In genomic region chr2:38603402-38604265, GRCh38 we compare ENCODE assay signal across 8 cellular contexts. TPM values are rescaled to one million over a fixed set of nuclear protein-coding genes. Genes with fewer than 3 reads are reported as not detected.
DNase-seq lines count a peak whose midpoint lies in the region; ATAC-seq and TF ChIP-seq lines count a peak whose summit lies in the region.

No MANE protein-coding gene starts in this region.

- H3K4me2 ChIP-seq in IMR-90 (ENCODE audit: low read depth, low read length) (peak overlapping the region; percentile 91), OCI-LY1 (ENCODE audit: low read length) (peak overlapping the region; percentile 91)

- H3K4me1 ChIP-seq in BE2C = peaks cover 10% of the 10 kb centered on the region
- peaks cover 5% of the 10 kb centered on the region; the same call in 1 of the 2 replicates for H3K4me1 ChIP-seq in IMR-90 (ENCODE audit: control insufficient read depth, insufficient read depth, low read length)
- peaks cover 27% of the 10 kb centered on the region for H3K4me1 ChIP-seq in OCI-LY1 (ENCODE audit: insufficient read depth, low read length, severe bottlenecking)
- H3K4me1 ChIP-seq in esophagus (ENCODE audit: control insufficient read depth in 2 of 2, insufficient read depth in 2 of 2, low read length in 1 of 2) = peaks cover 0 to 3% of the 10 kb centered on the region in 2 donors
- H3K4me1 ChIP-seq in mucosa of stomach (ENCODE audit: control insufficient read depth, insufficient read depth, low read length) = peaks cover 6% of the 10 kb centered on the region

- H3K4me3 ChIP-seq in BE2C (ENCODE audit: low read depth, low read length) = peak overlapping the region; percentile 70
- H3K4me3 ChIP-seq in IMR-90 (ENCODE audit: insufficient read depth, low read depth, low read length) = peak overlapping the region; percentile 61
- peak overlapping the region; percentile 70 for H3K4me3 ChIP-seq in OCI-LY1 (ENCODE audit: low read depth, low read length, poor library complexity, severe bottlenecking)
- peak overlapping the region; percentile 84 to 93 for H3K4me3 ChIP-seq in esophagus (ENCODE audit: low read depth in 1 of 2, low read length in 2 of 2)
- H3K4me3 ChIP-seq in mucosa of stomach (ENCODE audit: low read length) = peak overlapping the region; percentile 71

- H3K9me2 ChIP-seq in OCI-LY1 (ENCODE audit: low read depth, low read length) = no peaks in the 10 kb centered on the region

- intact Hi-C loops in IMR-90 (cut with micrococcal nuclease) = loop anchor here (1.0 kb wide), 1 partner anchor 123 kb away; no protein-coding TSS in a partner anchor

- TF ChIP-seq RAD21 in IMR-90 (IDR thresholded peaks at IDR 0.05; ENCODE audit: low read length) = peak; percentile 72

- no peak overlapping the region for H4K5ac ChIP-seq in IMR-90 (ENCODE audit: low read depth, low read length)

- peak overlapping the region; percentile 91 for H2AFZ ChIP-seq in IMR-90 (replicated peaks; ENCODE audit: low read length, poor library complexity)
- H2AFZ ChIP-seq in OCI-LY1 (ENCODE audit: low read length) = peak overlapping the region; percentile 73

- peak overlapping the region; percentile 62; the same call in 1 of the 2 replicates for H3K23ac ChIP-seq in IMR-90 (ENCODE audit: low read depth, low read length)

- in situ Hi-C loops in IMR-90 (cut with MboI; ENCODE audit: low sequenced_read_pairs) = loop anchor here (5.0 kb wide), 1 partner anchor 119 kb away; no protein-coding TSS in a partner anchor

- no TSS peak for BruUV-seq in IMR-90 (replicated peaks; lab: Mats Ljungman, UMichigan)

- H3K18ac ChIP-seq in IMR-90 (ENCODE audit: low read depth, low read length) = no peak overlapping the region

- CTCF ChIA-PET in IMR-90 (lab: Yijun Ruan, JAX) = interaction anchor here (0.6 to 1.6 kb wide), 8 partner anchors 10 to 123 kb away, joined by 3 to 5 read pairs (median 3); no protein-coding TSS in a partner anchor

- H2BK5ac ChIP-seq in IMR-90 (ENCODE audit: low read depth, low read length, poor library complexity, severe bottlenecking) = peak overlapping the region; percentile 23

- TF ChIP-seq CTCF in BE2C (IDR thresholded peaks at IDR 0.05; ENCODE audit: low read depth, low read length) (peak; percentile 97), IMR-90 (conservative IDR thresholded peaks at IDR 0.05; ENCODE audit: low read depth, low read length) (peak; percentile 84), OCI-LY1 (IDR thresholded peaks at IDR 0.05; ENCODE audit: low read length) (peak; percentile 96)

- H3K79me1 ChIP-seq in IMR-90 (ENCODE audit: low read depth in 1 of 2, low read length in 2 of 2) = peaks cover 0 to 16% of the 10 kb centered on the region in 2 experiments; a peak in 2 of 4 replicates

- no peaks in the 10 kb centered on the region for H3K9me1 ChIP-seq in IMR-90 (ENCODE audit: insufficient read depth, low read length)

- 0 out of 2 replicates have a peak overlapping the region, but pooled peaks have one; percentile 9 for H4K91ac ChIP-seq in IMR-90 (ENCODE audit: insufficient read depth, low read depth, low read length)

- H2BK20ac ChIP-seq in IMR-90 (ENCODE audit: low read depth, low read length) = no peak overlapping the region

- DNase-seq in BE2C = peak; percentile 87
- peak; percentile 76 for DNase-seq in IMR-90
- DNase-seq in activated T-cell treated with anti-CD3 and anti-CD28 coated beads for 24 hours (ENCODE audit: low read depth) = peak; percentile 78
- peak; percentile 86 for DNase-seq in stimulated activated CD8-positive, alpha-beta memory T cell treated with anti-CD3 and anti-CD28 coated beads, Interleukin-4, amount 100 ng/mL, for 48 hours

- peaks cover 24% of the 10 kb centered on the region for H4K20me1 ChIP-seq in IMR-90 (ENCODE audit: insufficient read depth, low read length)
- no peaks in the 10 kb centered on the region for H4K20me1 ChIP-seq in OCI-LY1 (ENCODE audit: insufficient read depth, low read length)

- H3K27ac ChIP-seq in IMR-90 (ENCODE audit: insufficient read depth, low read length) (peak overlapping the region; percentile 52), OCI-LY1 (ENCODE audit: low read depth, low read length, poor library complexity, severe bottlenecking) (no peak overlapping the region), esophagus (ENCODE audit: low read depth in 2 of 2, low read length in 1 of 2) (peak overlapping the region; percentile 78 to 98)

- H3K4ac ChIP-seq in IMR-90 (ENCODE audit: low read depth, low read length) = no peak overlapping the region

- POLR2A ChIA-PET in IMR-90 (lab: Charles Lee; ENCODE audit: unreplicated experiment) = no interaction called here

- H3K9me3 ChIP-seq in BE2C = no peaks in the 10 kb centered on the region
- H3K9me3 ChIP-seq in IMR-90 (ENCODE audit: control insufficient read depth, insufficient read depth, low read length) = no peaks in the 10 kb centered on the region
- H3K9me3 ChIP-seq in OCI-LY1 (ENCODE audit: low read length) = no peaks in the 10 kb centered on the region; the same call in 1 of the 2 replicates
- H3K9me3 ChIP-seq in esophagus (ENCODE audit: control insufficient read depth in 2 of 2, insufficient read depth in 1 of 2, low read depth in 1 of 2, low read length in 1 of 2) = no peaks in the 10 kb centered on the region
- H3K9me3 ChIP-seq in mucosa of stomach (ENCODE audit: control insufficient read depth, low read length) = no peaks in the 10 kb centered on the region

- H3K27me3 ChIP-seq in BE2C (no peaks in the 10 kb centered on the region), IMR-90 (ENCODE audit: control insufficient read depth, insufficient read depth, low read length) (no peaks in the 10 kb centered on the region), OCI-LY1 (ENCODE audit: insufficient read depth, low read length) (no peaks in the 10 kb centered on the region; the same call in 1 of the 2 replicates), esophagus (ENCODE audit: control insufficient read depth in 1 of 2, insufficient read depth in 2 of 2, low read length in 2 of 2) (no peaks in the 10 kb centered on the region), mucosa of stomach (ENCODE audit: control insufficient read depth, insufficient read depth, low read length) (no peaks in the 10 kb centered on the region)

- H3K36me3 ChIP-seq in BE2C (no peaks in the 10 kb centered on the region), IMR-90 (ENCODE audit: control insufficient read depth, insufficient read depth, low read length) (no peaks in the 10 kb centered on the region), OCI-LY1 (ENCODE audit: insufficient read depth, low read length) (no peaks in the 10 kb centered on the region), esophagus (ENCODE audit: control insufficient read depth in 2 of 2, insufficient read depth in 2 of 2, low read length in 1 of 2) (no peaks in the 10 kb centered on the region), mucosa of stomach (ENCODE audit: control insufficient read depth, insufficient read depth, low read length) (no peaks in the 10 kb centered on the region)

- ATAC-seq in GM19438 (IDR thresholded peaks at IDR 0.05; ENCODE audit: low read depth, unreplicated experiment) (peak; percentile 39), IMR-90 (ENCODE audit: low read depth) (peak; percentile 52)

- H3K56ac ChIP-seq in IMR-90 (ENCODE audit: extremely low read depth, insufficient read depth, low read length) = no peak overlapping the region

- no peak overlapping the region for H2BK15ac ChIP-seq in IMR-90 (ENCODE audit: low read depth, low read length)

- no peak overlapping the region; the same call in 1 of the 2 replicates for H3K14ac ChIP-seq in IMR-90 (replicated peaks; ENCODE audit: low read depth, low read length)

- peak overlapping the region; percentile 47; the same call in 1 of the 2 replicates for H3K9ac ChIP-seq in IMR-90 (ENCODE audit: low read depth, low read length)
- H3K9ac ChIP-seq in OCI-LY1 (ENCODE audit: low read length) = peak overlapping the region; percentile 53; the same call in 1 of the 2 replicates
- peak overlapping the region; percentile 63 for H3K9ac ChIP-seq in mucosa of stomach (ENCODE audit: low read length)

- peak overlapping the region; percentile 6 for H2AK9ac ChIP-seq in IMR-90 (replicated peaks; ENCODE audit: low read depth, low read length, poor library complexity)

- TF ChIP-seq POLR2A in IMR-90 (IDR thresholded peaks at IDR 0.05; ENCODE audit: low read depth, low read length) = no peak

- no peak overlapping the region for H4K8ac ChIP-seq in IMR-90 (ENCODE audit: low read depth in 2 of 2, low read length in 2 of 2)

- no peak overlapping the region for H2BK120ac ChIP-seq in IMR-90 (ENCODE audit: low read depth, low read length)

- H3F3A ChIP-seq in OCI-LY1 (ENCODE audit: insufficient read depth, low read length) = no peaks in the 10 kb centered on the region

- H3K79me2 ChIP-seq in OCI-LY1 (ENCODE audit: insufficient read depth, low read length) = no peaks in the 10 kb centered on the region

- 19% methylated on average over 18 of the region's 23 CpGs; no CpG with 5 or more reads in 1 of the 2 experiments for WGBS in IMR-90 (ENCODE audit: extremely low coverage in 2 of 2, insufficient read length in 1 of 2), 2 experiments
- WGBS in esophagus, 2 donors = 18 to 19% methylated on average over 23 of the region's 23 CpGs

- H2AK5ac ChIP-seq in IMR-90 (ENCODE audit: low read depth, low read length) = no peak overlapping the region

- dilution Hi-C loops in IMR-90 (cut with HindIII; ENCODE audit: low sequenced_read_pairs, unreplicated experiment) = no loop called here

TF ChIP-seq in IMR-90, 13 proteins besides CTCF, POLR2A, EP300 and RAD21:
- TF ChIP-seq SMC3 (IDR thresholded peaks at IDR 0.05; ENCODE audit: low read depth, low read length) (peak; percentile 70), CEBPB (IDR thresholded peaks at IDR 0.05; ENCODE audit: low read depth, low read length) (no peak)
TF ChIP-seq in IMR-90: peak in this region for 1.

RNA-seq across cellular contexts. Expression of gene HNRNPLL, which starts 0.9 kb away (rescaled TPM):
- polyA plus RNA-seq in BE2C (2012; ENCODE audit: insufficient read depth, insufficient read length, low read depth) = 22.4 TPM
- total RNA-seq in IMR-90 (2012; rRNA removed) = 49.2 and 53.1 TPM in 2 replicates
- 20.2 and 23.7 TPM in 2 replicates for polyA plus RNA-seq in IMR-90 (2012; rRNA removed)
- 9.2 and 12.6 TPM in 2 replicates for polyA plus RNA-seq in IMR-90 (2012; cell fraction: cytosol; rRNA removed)
- polyA plus RNA-seq in IMR-90 (2012; cell fraction: nucleus; rRNA removed; ENCODE audit: low replicate concordance) = 7.9 and 36.5 TPM in 2 replicates
- 1 to 10 TPM; 5.4 to 9.6 TPM for polyA plus RNA-seq in esophagus
